In genomic region chr1:59026472-59026948, GRCh38 we compare ENCODE assay signal across 10 cellular contexts.
A peak's percentile ranks its signal among the peaks of the same experiment; 100 is the strongest.
DNase-seq lines count a peak whose midpoint lies in the region; ATAC-seq and TF ChIP-seq lines count a peak whose summit lies in the region.
"Had no signal": no experiment of that assay in that cellular context is flagged by ENCODE, and none has a peak within 500 bp of the region (broad histone marks: within the 10 kb centered on the region; RNA-seq: fewer than 3 reads in every experiment).

No MANE protein-coding gene starts in this region.

- peaks cover 23% of the 10 kb centered on the region for H3K4me1 ChIP-seq in hepatocyte (ENCODE audit: insufficient read depth)

- POLR2A ChIA-PET in BJ (lab: Charles Lee), result interaction anchor here (1.5 kb wide), 1 partner anchor 13 kb away, joined by 5 read pairs; no protein-coding TSS in a partner anchor

- CTCF ChIA-PET in BJ (lab: Yijun Ruan, JAX), result interaction anchor here (0.9 to 1.5 kb wide), 3 partner anchors 15 to 54 kb away, joined by 3 to 4 read pairs (median 3); no protein-coding TSS in a partner anchor

- no peak overlapping the region for H3K4me2 ChIP-seq in hepatocyte

- H3K27ac ChIP-seq in hepatocyte, result peak overlapping the region; percentile 90

- H2AFZ ChIP-seq in hepatocyte, result no peak overlapping the region

- WGBS in hepatocyte (ENCODE audit: low lambda C conversion rate, missing lambda C conversion rate), result 60% methylated on average over 6 of the region's 6 CpGs

- no peaks in the 10 kb centered on the region for H3K79me2 ChIP-seq in hepatocyte

- H4K20me1 ChIP-seq in hepatocyte (ENCODE audit: insufficient read depth, poor library complexity, severe bottlenecking), result no peaks in the 10 kb centered on the region

- ATAC-seq in GM21528 (IDR thresholded peaks at IDR 0.05; ENCODE audit: low FRiP score, unreplicated experiment), result peak; percentile 6
- ATAC-seq: HepG2 had no signal

- DNase-seq in BJ (ENCODE audit: low read depth) (peak; percentile 92), MG63 (peak; percentile 54), hepatocyte (ENCODE audit: low spot score) (no peak), DMS153 treated with DMSO at 0.1 percent for 48 hours (lab: John Stamatoyannopoulos, UW; ENCODE audit: unreplicated experiment) (no peak), NCI-H2107 (lab: John Stamatoyannopoulos, UW) (no peak), activated gamma-delta T cell treated with Interleukin-2 at 50 U/mL for 16 hours (no peak)
- DNase-seq in central memory CD4-positive, alpha-beta T cell, result no peak
- DNase-seq: stimulated activated naive CD4-positive, alpha-beta T cell had no signal

- H3K36me3 ChIP-seq in BJ (ENCODE audit: control insufficient read depth, insufficient read depth, low read length) (no peaks in the 10 kb centered on the region), MG63 (no peaks in the 10 kb centered on the region), hepatocyte (replicated peaks; ENCODE audit: insufficient read depth, low read depth) (no peaks in the 10 kb centered on the region)

- H3K9me2 ChIP-seq in hepatocyte (replicated peaks; ENCODE audit: insufficient read depth), result no peaks in the 10 kb centered on the region

- TF ChIP-seq CTCF in BJ (IDR thresholded peaks at IDR 0.05; ENCODE audit: insufficient read depth, low read depth, low read length), result no peak
- no peak for TF ChIP-seq CTCF in hepatocyte (IDR thresholded peaks at IDR 0.05; ENCODE audit: poor library complexity)

- H3K9me3 ChIP-seq in MG63 (no peaks in the 10 kb centered on the region), hepatocyte (ENCODE audit: low read depth) (no peaks in the 10 kb centered on the region)

- H3K4me3 ChIP-seq in BJ (ENCODE audit: low read depth, low read length), result no peak overlapping the region
- no peak overlapping the region for H3K4me3 ChIP-seq in MG63
- no peak overlapping the region for H3K4me3 ChIP-seq in hepatocyte

- no peaks in the 10 kb centered on the region for H3K27me3 ChIP-seq in BJ (ENCODE audit: control insufficient read depth, insufficient read depth, low read length)
- H3K27me3 ChIP-seq in MG63, result no peaks in the 10 kb centered on the region
- no peaks in the 10 kb centered on the region for H3K27me3 ChIP-seq in hepatocyte

Comparison
In these comparisons a context has a peak if more than half of its experiments do, and no peak if none do; other contexts are left out.
1. DNase-seq: peak in BJ (single experiment) and MG63 (single experiment); none in hepatocyte (single experiment), DMS153 treated with DMSO at 0.1 percent for 48 hours (single experiment), NCI-H2107 (single experiment), activated gamma-delta T cell treated with Interleukin-2 at 50 U/mL for 16 hours (single experiment) and central memory CD4-positive, alpha-beta T cell (single experiment).